ENCODE assay signal across 9 cellular contexts in the genomic region with DNA sequence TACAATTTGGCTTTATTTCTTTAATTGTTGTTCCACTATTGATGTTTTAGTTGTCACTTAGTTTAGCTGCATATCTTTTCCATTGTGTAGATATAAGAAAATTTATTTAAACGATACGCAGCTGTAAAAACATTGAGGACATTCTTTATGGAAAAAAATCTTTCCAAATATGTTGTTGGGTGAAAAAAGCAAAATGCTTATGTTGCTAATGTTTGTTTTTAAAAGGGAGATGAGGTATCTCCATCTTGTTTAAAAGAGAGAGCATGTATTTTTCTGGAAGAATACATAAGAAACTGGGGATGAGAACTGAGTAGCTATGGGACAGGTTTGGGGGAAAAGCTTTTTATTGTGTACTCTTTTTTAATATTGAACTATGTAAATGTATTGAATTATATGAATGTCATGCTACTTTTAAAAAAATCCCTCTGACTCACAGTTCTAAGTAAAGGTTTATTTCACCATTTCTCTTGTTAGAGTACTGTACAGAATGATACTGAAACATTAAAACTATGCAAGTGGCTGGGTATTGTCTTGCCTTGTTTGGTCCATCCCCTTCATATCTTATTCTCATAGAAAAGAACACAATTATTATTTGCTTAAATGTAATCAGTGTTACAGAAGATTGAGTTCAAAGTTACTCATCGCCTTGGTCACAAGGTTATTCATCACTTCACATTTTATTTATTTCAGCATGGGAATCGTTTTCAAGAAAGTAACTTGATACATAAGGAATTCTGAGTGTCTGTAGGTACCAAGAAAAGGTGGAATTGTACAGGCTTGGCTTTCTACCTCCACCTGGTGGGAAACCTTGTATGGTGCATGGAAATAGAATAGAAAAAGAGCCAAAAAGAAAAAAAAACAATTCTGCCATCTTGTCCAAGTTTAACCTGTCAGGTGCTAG.
A peak's percentile ranks its signal among the peaks of the same experiment; 100 is the strongest.
DNase-seq lines count a peak whose midpoint lies in the region; ATAC-seq and TF ChIP-seq lines count a peak whose summit lies in the region.
"Had no signal": no experiment of that assay in that cellular context is flagged by ENCODE, and none has a peak within 500 bp of the region (broad histone marks: within the 10 kb centered on the region; RNA-seq: fewer than 3 reads in every experiment).

No MANE protein-coding gene starts in this region.

- no peaks in the 10 kb centered on the region for H3K27me3 Mint-ChIP-seq in glutamatergic neuron (ENCODE audit: unreplicated experiment)

- no peak for ATAC-seq in GM21825 (IDR thresholded peaks at IDR 0.05; ENCODE audit: unreplicated experiment)
- ATAC-seq in left ventricle myocardium superior = no peak

- peaks cover 6% of the 10 kb centered on the region for H3K36me3 ChIP-seq in cardiac muscle cell

- DNase-seq in cardiac muscle cell (ENCODE audit: low read depth in 1 of 2, low spot score in 1 of 2) = peak; percentile 3 to 33
- DNase-seq in cardiac septum (ENCODE audit: low spot score) = no peak
- peak; percentile 8 for DNase-seq in RWPE1 (ENCODE audit: low spot score)
- DNase-seq in glutamatergic neuron = no peak
- DNase-seq in stimulated activated CD4-positive, alpha-beta T cell treated with anti-CD3 and anti-CD28 coated beads, Interleukin-4, amount 100 ng/mL, for 24 hours = no peak
- DNase-seq in left ventricle myocardium superior = no peak
- DNase-seq in amniotic stem cell (lab: John Stamatoyannopoulos, UW) = no peak

- H3K27ac Mint-ChIP-seq in glutamatergic neuron (ENCODE audit: unreplicated experiment) = no peak overlapping the region
- H3K27ac Mint-ChIP-seq: T-helper 2 cell treated with Interferon-gamma antibody and Interleukin-4, amounts not matched to agents 5 μg/mL and 100 μg/mL, for 36 hours had no signal

- H3K4me3 ChIP-seq in cardiac muscle cell = no peak overlapping the region

- no peak overlapping the region for H3K4me3 Mint-ChIP-seq in glutamatergic neuron (ENCODE audit: unreplicated experiment)
- H3K4me3 Mint-ChIP-seq: T-helper 2 cell treated with Interferon-gamma antibody and Interleukin-4, amounts not matched to agents 5 μg/mL and 100 μg/mL, for 36 hours had no signal

- no peaks in the 10 kb centered on the region for H3K9me3 ChIP-seq in cardiac muscle cell (ENCODE audit: low read depth)

- CTCF ChIA-PET in RWPE1 (lab: Yijun Ruan, JAX) = no interaction called here

- TF ChIP-seq CTCF in cardiac muscle cell (IDR thresholded peaks at IDR 0.05; ENCODE audit: low read depth, low read length) = peak; percentile 40
- peak; percentile 24 for TF ChIP-seq CTCF in RWPE1 (conservative IDR thresholded peaks at IDR 0.05; ENCODE audit: low read depth)
- TF ChIP-seq CTCF in glutamatergic neuron (IDR thresholded peaks at IDR 0.05; ENCODE audit: partially characterized antibody, unreplicated experiment) = peak; percentile 32

- peaks cover 3% of the 10 kb centered on the region for H3K9me3 Mint-ChIP-seq in glutamatergic neuron (ENCODE audit: unreplicated experiment)

- no peaks in the 10 kb centered on the region for H3K4me1 Mint-ChIP-seq in glutamatergic neuron (ENCODE audit: low read depth, unreplicated experiment)

- no peak overlapping the region for H3K27ac ChIP-seq in cardiac muscle cell
- H3K27ac ChIP-seq in RWPE1 = no peak overlapping the region

- peaks cover 4% of the 10 kb centered on the region for H3K36me3 Mint-ChIP-seq in glutamatergic neuron (ENCODE audit: unreplicated experiment)

- POLR2A ChIA-PET in RWPE1 (lab: Yijun Ruan, JAX; ENCODE audit: low non-redundant PET) = no interaction called here

- no peaks in the 10 kb centered on the region for H3K27me3 ChIP-seq in cardiac muscle cell

- no peaks in the 10 kb centered on the region for H3K4me1 ChIP-seq in cardiac muscle cell (ENCODE audit: low read depth)

- intact Hi-C loops in cardiac septum (cut with DNase I) = no loop called here
- intact Hi-C loops in left ventricle myocardium superior (cut with micrococcal nuclease) = loop anchor here (10.0 kb wide), 1 partner anchor 60 kb away; no protein-coding TSS in a partner anchor

Comparison
In these comparisons a context has a peak if more than half of its experiments do, and no peak if none do; other contexts are left out.
1. DNase-seq: peak in cardiac muscle cell (2 of 2) and RWPE1 (single experiment); none in cardiac septum (single experiment), glutamatergic neuron (single experiment), stimulated activated CD4-positive, alpha-beta T cell treated with anti-CD3 and anti-CD28 coated beads, Interleukin-4, amount 100 ng/mL, for 24 hours (single experiment), left ventricle myocardium superior (single experiment) and amniotic stem cell (single experiment).
2. Peak in every context shown above with its lines, with median percentiles within 50 percentile points of each other: CTCF ChIP-seq.